Comparison of ENCODE assay signal across 9 cellular contexts in genomic region chr5:147234825-147235635, GRCh38. TPM values are rescaled to one million over a fixed set of nuclear protein-coding genes. Genes with fewer than 3 reads are reported as not detected.
DNase-seq lines count a peak whose midpoint lies in the region; ATAC-seq and TF ChIP-seq lines count a peak whose summit lies in the region.
"Had no signal": no experiment of that assay in that cellular context is flagged by ENCODE, and none has a peak within 500 bp of the region (broad histone marks: within the 10 kb centered on the region; RNA-seq: fewer than 3 reads in every experiment).

Gene STK32A, plus strand, starts transcription at chr5:147235026. Its CDS starts 4,609 bp downstream, at chr5:147239635.

- no peak within 1 kb of the TSS for H3K27ac ChIP-seq in ectodermal cell (ENCODE audit: insufficient read depth, low read depth, low read length, poor library complexity, severe bottlenecking)
- H3K27ac ChIP-seq in lower lobe of right lung, result peak within 1 kb of the TSS; percentile 58
- H3K27ac ChIP-seq in tibial artery, result peak within 1 kb of the TSS; percentile 90 to 93

- intact Hi-C loops in lower lobe of right lung (cut with DNase I) (no loop called here), tibial artery (cut with DNase I; ENCODE audit: low total_unique reads) (loop anchor here (5.0 to 10.0 kb wide), 3 partner anchors 160 to 342 kb away; no protein-coding TSS in a partner anchor)

- H3K27me3 ChIP-seq in ectodermal cell (ENCODE audit: control insufficient read depth, insufficient read depth, low read length, poor library complexity, severe bottlenecking) (peaks cover 56% of the 10 kb centered on the region), lower lobe of right lung (ENCODE audit: low read depth) (peaks cover 22% of the 10 kb centered on the region), tibial artery (no peaks in the 10 kb centered on the region)

- H3K4me1 ChIP-seq in ES-I3 (ENCODE audit: insufficient read depth, low read length) (peaks cover 1% of the 10 kb centered on the region), ectodermal cell (ENCODE audit: control insufficient read depth, insufficient read depth, low read length) (no peaks in the 10 kb centered on the region), lower lobe of right lung (peaks cover 18% of the 10 kb centered on the region), tibial artery (peaks cover 0 to 9% (median 4%) of the 10 kb centered on the region in 4 donors)

- TF ChIP-seq CTCF in lower lobe of right lung (IDR thresholded peaks at IDR 0.05), result no peak
- TF ChIP-seq CTCF in tibial artery (IDR thresholded peaks at IDR 0.05), result no peak

- peak within 1 kb of the TSS; percentile 77 for H3K9ac ChIP-seq in ES-I3 (ENCODE audit: low read depth, low read length)

- H3K4me3 ChIP-seq in ectodermal cell (ENCODE audit: insufficient read depth, low read depth, low read length) (peak within 1 kb of the TSS; percentile 59), lower lobe of right lung (peak within 1 kb of the TSS; percentile 66), tibial artery (peak within 1 kb of the TSS; percentile 65 to 87)

- no peaks in the 10 kb centered on the region for H3K36me3 ChIP-seq in ES-I3 (ENCODE audit: insufficient read depth, low read length)
- H3K36me3 ChIP-seq in ectodermal cell (ENCODE audit: control insufficient read depth, insufficient read depth, low read length), result no peaks in the 10 kb centered on the region
- H3K36me3 ChIP-seq in lower lobe of right lung, result no peaks in the 10 kb centered on the region
- H3K36me3 ChIP-seq in tibial artery, result no peaks in the 10 kb centered on the region

- DNase-seq in NCI-H524 (lab: John Stamatoyannopoulos, UW), result peak; percentile 42 to 87
- DNase-seq in lower lobe of right lung, result peak; percentile 84
- DNase-seq in tibial artery, result peak; percentile 43 to 87
- no peak for DNase-seq in activated CD8-positive, alpha-beta memory T cell treated with anti-CD3 and anti-CD28 coated beads, Interleukin-2, amount 50 U/mL, for 48 hours
- DNase-seq in stimulated activated CD4-positive, alpha-beta T cell treated with anti-CD3 and anti-CD28 coated beads, Interleukin-12 subunit alpha, Interleukin-12 subunit beta, amount 100 ng/mL, for 4 hours, result no peak
- DNase-seq: naive B cell had no signal

- ATAC-seq in lower lobe of right lung (peak; percentile 98 to 99), GM21381 (IDR thresholded peaks at IDR 0.05; ENCODE audit: unreplicated experiment) (no peak)

- H3K9me3 ChIP-seq in ES-I3 (ENCODE audit: control insufficient read depth, insufficient read depth, low read length), result no peaks in the 10 kb centered on the region
- H3K9me3 ChIP-seq in ectodermal cell (ENCODE audit: control insufficient read depth, low read length), result no peaks in the 10 kb centered on the region
- H3K9me3 ChIP-seq in lower lobe of right lung, result no peaks in the 10 kb centered on the region
- no peaks in the 10 kb centered on the region for H3K9me3 ChIP-seq in tibial artery

- 5 to 6% methylated on average over 26 to 28 of the region's 28 CpGs for WGBS in ectodermal cell, 2 experiments

RNA-seq across cellular contexts. Expression of gene STK32A, which starts in this region (rescaled TPM):
- polyA plus RNA-seq in ectodermal cell (2013, experiment 1 of 4), result 1.7 TPM
- polyA plus RNA-seq in ectodermal cell (2013, experiment 2 of 4), result 6.1 TPM
- polyA plus RNA-seq in ectodermal cell (2013, experiment 3 of 4), result 3.0 TPM
- polyA plus RNA-seq in ectodermal cell (2013, experiment 4 of 4), result 3.3 TPM
- total RNA-seq in lower lobe of right lung, result 2.9 TPM

Comparison
In these comparisons a context has a peak if more than half of its experiments do, and no peak if none do; other contexts are left out.
1. DNase-seq: peak in NCI-H524 (2 of 2), lower lobe of right lung (single experiment) and tibial artery (2 of 2); none in activated CD8-positive, alpha-beta memory T cell treated with anti-CD3 and anti-CD28 coated beads, Interleukin-2, amount 50 U/mL, for 48 hours (single experiment) and stimulated activated CD4-positive, alpha-beta T cell treated with anti-CD3 and anti-CD28 coated beads, Interleukin-12 subunit alpha, Interleukin-12 subunit beta, amount 100 ng/mL, for 4 hours (single experiment).
2. Peak in every context shown above with its lines, with median percentiles within 50 percentile points of each other: H3K4me3 ChIP-seq.